ENCODE assay signal across 1 cellular context in genomic region chr1:29092704-29093103, GRCh38. TPM values are rescaled to one million over a fixed set of nuclear protein-coding genes. Genes with fewer than 3 reads are reported as not detected.
"Had no signal": no experiment of that assay in that cellular context is flagged by ENCODE, and none has a peak within 500 bp of the region (broad histone marks: within the 10 kb centered on the region; RNA-seq: fewer than 3 reads in every experiment).

No MANE protein-coding gene starts in this region.

RNA-seq across cellular contexts. Expression of gene TMEM200B, which starts 31.0 kb away (rescaled TPM):
- total RNA-seq: MCF 10A had no signal
